In the genomic region with DNA sequence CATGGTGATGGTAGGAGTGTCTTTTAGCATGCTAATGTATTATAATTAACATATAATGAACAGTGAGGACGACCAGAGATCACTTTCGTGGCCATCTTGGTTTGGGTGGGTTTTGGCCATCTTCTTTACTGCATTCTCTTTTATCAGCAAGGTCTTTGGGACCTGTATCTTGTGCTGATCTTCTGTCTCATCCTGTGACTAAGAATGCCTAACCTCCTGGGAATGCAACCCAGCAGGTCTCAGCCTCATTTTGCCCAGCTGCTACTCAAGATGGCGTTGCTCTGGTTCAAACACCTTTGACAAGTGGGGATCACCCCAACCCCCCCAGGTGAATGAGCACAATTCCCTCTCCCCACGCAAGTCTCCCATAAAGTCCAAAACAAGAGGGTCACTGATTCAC, we compare ENCODE assay signal across 26 cellular contexts. TPM values are rescaled to one million over a fixed set of nuclear protein-coding genes. Genes with fewer than 3 reads are reported as not detected.
"Had no signal": no experiment of that assay in that cellular context is flagged by ENCODE, and none has a peak within 500 bp of the region (broad histone marks: within the 10 kb centered on the region; RNA-seq: fewer than 3 reads in every experiment).

No MANE protein-coding gene starts in this region.

- H3K27me3 ChIP-seq: brain microvascular endothelial cell had no signal

- H3K27me3 Mint-ChIP-seq: activated naive CD8-positive, alpha-beta T cell had no signal

- H3K36me3 Mint-ChIP-seq: activated naive CD8-positive, alpha-beta T cell; IgD-negative memory B cell had no signal

- H3K27ac Mint-ChIP-seq: activated CD8-positive, alpha-beta T cell treated with anti-CD3 and anti-CD28 coated beads, Interleukin-2, amount 10 ng/mL, durations not matched to agents 7 days and 5 days; activated naive CD4-positive, alpha-beta T cell treated with anti-CD3 and anti-CD28 coated beads for 36 hours; activated naive CD8-positive, alpha-beta T cell; activated T-helper 1 cell treated with anti-CD3 and anti-CD28 coated beads, Interleukin-12 subunit alpha, Interleukin-12 subunit beta, Interleukin-2, Interleukin-4 antibody, amounts not matched to agents 30 ng/mL and 10 ng/mL and 1 ng/mL, durations not matched to agents 14 hours and 24 hours and 36 hours; T-helper 2 cell treated with Interferon-gamma antibody and Interleukin-4, amounts not matched to agents 5 μg/mL and 100 μg/mL, for 36 hours; WTC11 had no signal

- ATAC-seq: activated CD8-positive, alpha-beta T cell treated with anti-CD3 and anti-CD28 coated beads, Interleukin-2, amount 10 ng/mL, durations not matched to agents 7 days and 5 days; Right ventricle myocardium inferior; WTC11 had no signal

- H3K4me3 Mint-ChIP-seq: activated CD8-positive, alpha-beta T cell treated with anti-CD3 and anti-CD28 coated beads, Interleukin-2, amount 10 ng/mL, durations not matched to agents 7 days and 5 days; activated naive CD4-positive, alpha-beta T cell treated with anti-CD3 and anti-CD28 coated beads for 36 hours; activated naive CD8-positive, alpha-beta T cell; activated T-helper 1 cell treated with anti-CD3 and anti-CD28 coated beads, Interleukin-12 subunit alpha, Interleukin-12 subunit beta, Interleukin-2, Interleukin-4 antibody, amounts not matched to agents 30 ng/mL and 10 ng/mL and 1 ng/mL, durations not matched to agents 14 hours and 24 hours and 36 hours; IgD-negative memory B cell; T-helper 2 cell treated with Interferon-gamma antibody and Interleukin-4, amounts not matched to agents 5 μg/mL and 100 μg/mL, for 36 hours; WTC11 had no signal

- H3K36me3 ChIP-seq: brain microvascular endothelial cell had no signal

- H3K27ac ChIP-seq: brain microvascular endothelial cell, SK-N-MC had no signal

- H3K4me3 ChIP-seq: SK-N-MC had no signal

- H3K9me3 Mint-ChIP-seq: activated naive CD4-positive, alpha-beta T cell treated with anti-CD3 and anti-CD28 coated beads for 36 hours; activated T-helper 1 cell treated with anti-CD3 and anti-CD28 coated beads, Interleukin-12 subunit alpha, Interleukin-12 subunit beta, Interleukin-2, Interleukin-4 antibody, amounts not matched to agents 30 ng/mL and 10 ng/mL and 1 ng/mL, durations not matched to agents 14 hours and 24 hours and 36 hours; IgD-negative memory B cell; T-helper 2 cell treated with Interferon-gamma antibody and Interleukin-4, amounts not matched to agents 5 μg/mL and 100 μg/mL, for 36 hours; WTC11 had no signal

- DNase-seq: activated CD4-positive, alpha-beta T cell treated with anti-CD3 and anti-CD28 coated beads for 48 hours; activated CD4-positive, alpha-beta T cell treated with anti-CD3 and anti-CD28 coated beads, Interleukin-2, amount 50 U/mL, for 4 hours; activated CD4-positive, CD25-positive, alpha-beta regulatory T cell treated with anti-CD3 and anti-CD28 coated beads, Interleukin-2, amount 50 U/mL, for 72 hours; activated CD8-positive, alpha-beta memory T cell treated with anti-CD3 and anti-CD28 coated beads, Interleukin-2, amount 50 U/mL, for 48 hours; activated CD8-positive, alpha-beta T cell treated with anti-CD3 and anti-CD28 coated beads, Interleukin-2, amount 10 ng/mL, durations not matched to agents 7 days and 5 days; activated effector memory CD4-positive, alpha-beta T cell treated with Interleukin-2 at 50 U/mL for 16 hours; activated naive CD4-positive, alpha-beta T cell treated with anti-CD3 and anti-CD28 coated beads for 36 hours; activated T-cell treated with anti-CD3 and anti-CD28 coated beads, Interleukin-2, amount 50 U/mL, for 1 hour; amygdala; brain microvascular endothelial cell; caudate nucleus; KG1; NCI-H1048; NCI-H146; NCI-H187 treated with DMSO at 0.1 percent for 48 hours; NCI-H2081 treated with DMSO at 0.1 percent for 48 hours; NCI-H446; NCI-H524; SW 1271 had no signal

RNA-seq across cellular contexts. Expression of gene ETV4, which starts 49.3 kb away (rescaled TPM):
- polyA plus RNA-seq: IgD-negative memory B cell had no signal
